Comparison of ENCODE assay signal across 16 cellular contexts in genomic region chr17:15513058-15513858, GRCh38. TPM values are rescaled to one million over a fixed set of nuclear protein-coding genes. Genes with fewer than 3 reads are reported as not detected.
DNase-seq lines count a peak whose midpoint lies in the region; FAIRE-seq and TF ChIP-seq lines count a peak whose summit lies in the region.
"Had no signal": no experiment of that assay in that cellular context is flagged by ENCODE, and none has a peak within 500 bp of the region (broad histone marks: within the 10 kb centered on the region; RNA-seq: fewer than 3 reads in every experiment).

No MANE protein-coding gene starts in this region.

- DNase-seq in RPMI7951 (ENCODE audit: low read depth) (peak; percentile 35), esophagus squamous epithelium (lab: John Stamatoyannopoulos, UW) (no peak), testis (no peak), H54 (ENCODE audit: insufficient read length, low spot score) (no peak), endothelial cell (ENCODE audit: low spot score) (no peak), NCI-H187 (lab: John Stamatoyannopoulos, UW) (no peak)
- DNase-seq in activated effector memory CD4-positive, alpha-beta T cell treated with anti-CD3 and anti-CD28 coated beads, Interleukin-2, amount 50 U/mL, for 16 hours, result no peak
- DNase-seq: activated CD4-positive, alpha-beta memory T cell treated with anti-CD3 and anti-CD28 coated beads for 36 hours; activated naive CD4-positive, alpha-beta T cell treated with Interleukin-2 at 50 U/mL for 16 hours; CD4-positive, alpha-beta T cell; NCI-H2171; PC-9; small intestine; T-helper 17 cell had no signal

- 71 to 72% methylated on average over 6 to 7 of the region's 7 CpGs for WGBS in esophagus squamous epithelium, 2 donors
- 43 to 48% methylated on average over 7 of the region's 7 CpGs for WGBS in testis, 2 donors

- peaks cover 38% of the 10 kb centered on the region for H3K36me3 Mint-ChIP-seq in endothelial cell (ENCODE audit: low read depth, unreplicated experiment)

- H3K9me3 ChIP-seq in esophagus squamous epithelium (no peaks in the 10 kb centered on the region), muscle layer of duodenum (ENCODE audit: control insufficient read depth in 1 of 2, low read length in 2 of 2) (no peaks in the 10 kb centered on the region), testis (no peaks in the 10 kb centered on the region)

- TF ChIP-seq CTCF in esophagus squamous epithelium (IDR thresholded peaks at IDR 0.05) (no peak), testis (IDR thresholded peaks at IDR 0.05) (no peak), endothelial cell (IDR thresholded peaks at IDR 0.05; ENCODE audit: unreplicated experiment) (no peak)

- TF ChIP-seq POLR2A in esophagus squamous epithelium (IDR thresholded peaks at IDR 0.05) (no peak), testis (IDR thresholded peaks at IDR 0.05) (no peak), H54 (IDR thresholded peaks at IDR 0.05; ENCODE audit: low read depth, low read length) (no peak)

- peaks cover 0 to 20% (median 10%) of the 10 kb centered on the region in 3 donors for H3K4me1 ChIP-seq in esophagus squamous epithelium
- H3K4me1 ChIP-seq in muscle layer of duodenum (ENCODE audit: control insufficient read depth in 1 of 2, insufficient read depth in 2 of 2, low read length in 2 of 2), result peaks cover 0 to 10% of the 10 kb centered on the region in 2 donors
- peaks cover 6% of the 10 kb centered on the region for H3K4me1 ChIP-seq in testis

- H3K36me3 ChIP-seq in esophagus squamous epithelium (peaks cover 0 to 51% (median 7%) of the 10 kb centered on the region in 3 donors), muscle layer of duodenum (ENCODE audit: control insufficient read depth in 1 of 2, insufficient read depth in 2 of 2, low read length in 2 of 2) (peaks cover 0 to 10% of the 10 kb centered on the region in 2 donors), testis (ENCODE audit: low read depth, missing control alignments) (no peaks in the 10 kb centered on the region)

- no peak for FAIRE-seq in H54 (lab: Jason Lieb, UNC)
- FAIRE-seq: small intestine had no signal

- H3K27me3 ChIP-seq in esophagus squamous epithelium, result no peaks in the 10 kb centered on the region
- H3K27me3 ChIP-seq in muscle layer of duodenum (ENCODE audit: low read depth, low read length), result no peaks in the 10 kb centered on the region
- no peaks in the 10 kb centered on the region for H3K27me3 ChIP-seq in testis

- H3K27ac ChIP-seq in esophagus squamous epithelium (peak overlapping the region in 3 of 4 donors; percentile 51 to 60 (median 60)), muscle layer of duodenum (ENCODE audit: low read length) (peak overlapping the region; percentile 48), testis (peak overlapping the region; percentile 56 to 73)
- H3K27ac ChIP-seq: PC-9 had no signal

- H3K4me3 Mint-ChIP-seq in endothelial cell (ENCODE audit: unreplicated experiment), result no peak overlapping the region
- H3K4me3 Mint-ChIP-seq: activated CD4-positive, alpha-beta memory T cell treated with anti-CD3 and anti-CD28 coated beads for 36 hours; CD4-positive, alpha-beta T cell; memory B cell; T-helper 17 cell had no signal

- no peaks in the 10 kb centered on the region for H3K9me3 Mint-ChIP-seq in endothelial cell (ENCODE audit: unreplicated experiment)
- H3K9me3 Mint-ChIP-seq: activated CD4-positive, alpha-beta memory T cell treated with anti-CD3 and anti-CD28 coated beads for 36 hours; CD4-positive, alpha-beta T cell; memory B cell had no signal

- H3K4me3 ChIP-seq in esophagus squamous epithelium (no peak overlapping the region), muscle layer of duodenum (ENCODE audit: low read depth in 1 of 2, low read length in 2 of 2) (no peak overlapping the region), testis (no peak overlapping the region)
- H3K4me3 ChIP-seq: PC-9 had no signal

- H3K4me1 Mint-ChIP-seq in endothelial cell (ENCODE audit: unreplicated experiment), result peaks cover 7% of the 10 kb centered on the region

- H3K27ac Mint-ChIP-seq in endothelial cell (ENCODE audit: unreplicated experiment), result no peak overlapping the region
- H3K27ac Mint-ChIP-seq: activated CD4-positive, alpha-beta memory T cell treated with anti-CD3 and anti-CD28 coated beads for 36 hours; CD4-positive, alpha-beta T cell; memory B cell had no signal

- intact Hi-C loops in esophagus squamous epithelium (cut with DNase I), result no loop called here
- intact Hi-C loops in testis (cut with DNase I; ENCODE audit: low total_unique reads), result no loop called here

- H3K27me3 Mint-ChIP-seq in endothelial cell (ENCODE audit: unreplicated experiment), result peaks cover 4% of the 10 kb centered on the region
- H3K27me3 Mint-ChIP-seq: activated CD4-positive, alpha-beta memory T cell treated with anti-CD3 and anti-CD28 coated beads for 36 hours; CD4-positive, alpha-beta T cell; memory B cell; T-helper 17 cell had no signal

RNA-seq across cellular contexts. Expression of gene CDRT4, which starts 45.8 kb away (rescaled TPM):
- 0.24 and 0.49 TPM in 2 replicates for total RNA-seq in RPMI7951 (2014; rRNA removed; shearing (Covaris generic))
- total RNA-seq in esophagus squamous epithelium, result 1 to 10 TPM; 3.2 to 7.6 (median 3.8) TPM
- total RNA-seq in testis, result 10 to 100 TPM; 11.7 to 30.2 TPM
- polyA plus RNA-seq in testis (ENCODE audit: insufficient read depth, low read depth, low replicate concordance), result 28.3 TPM
- total RNA-seq in endothelial cell (ENCODE audit: unreplicated experiment), result 11.7 TPM

RNA-seq across cellular contexts. Expression of gene TVP23C, which starts 50.0 kb away (rescaled TPM):
- total RNA-seq in RPMI7951 (2014; rRNA removed; shearing (Covaris generic)), result 7.3 and 9.7 TPM in 2 replicates
- total RNA-seq in esophagus squamous epithelium, result 10 to 100 TPM in 3 of 4 donors, 1 to 10 TPM in 1; 4.2 to 27.1 (median 18.5) TPM
- 10 to 100 TPM; 41.1 to 48.6 TPM for total RNA-seq in testis
- polyA plus RNA-seq in testis (ENCODE audit: insufficient read depth, low read depth, low replicate concordance), result 6.3 TPM
- total RNA-seq in endothelial cell (ENCODE audit: unreplicated experiment), result 23.1 TPM
